ENCODE assay signal across 1 cellular context in genomic region chr1:94047914-94048313, GRCh38.
TF ChIP-seq lines count a peak whose summit lies in the region.

No MANE protein-coding gene starts in this region.

TF ChIP-seq in SK-N-SH, 30 proteins besides CTCF, POLR2A, EP300 and RAD21 (continued from another document):
- no peak for TF ChIP-seq PBX3 (IDR thresholded peaks at IDR 0.05)
TF ChIP-seq in SK-N-SH: peak in this region for 0.
